In genomic region chr9:130997925-130998595, GRCh38 we compare ENCODE assay signal across 1 cellular context.
TF ChIP-seq lines count a peak whose summit lies in the region.

No MANE protein-coding gene starts in this region.

TF ChIP-seq in HCT116, 20 proteins besides CTCF, POLR2A, EP300 and RAD21 (continued from another document):
- no peak for TF ChIP-seq EZH2 (IDR thresholded peaks at IDR 0.05)
- no peak for TF ChIP-seq CBX3 (IDR thresholded peaks at IDR 0.05; ENCODE audit: low read depth)
- no peak for TF ChIP-seq REST (IDR thresholded peaks at IDR 0.05; ENCODE audit: low read depth)
- no peak for TF ChIP-seq CEBPB (IDR thresholded peaks at IDR 0.05; ENCODE audit: low read depth)
- no peak for TF ChIP-seq POLR2AphosphoS5 (IDR thresholded peaks at IDR 0.05; ENCODE audit: low read depth, low read length)
- no peak for TF ChIP-seq ELF1 (IDR thresholded peaks at IDR 0.05; ENCODE audit: borderline replicate concordance, low read depth)
- no peak for TF ChIP-seq ZBTB33 (IDR thresholded peaks at IDR 0.05; ENCODE audit: extremely low read depth, insufficient replicate concordance, low read length)
- TF ChIP-seq SRF (IDR thresholded peaks at IDR 0.05; ENCODE audit: low read depth), result no peak
